In genomic region chr10:106947643-106948042, GRCh38 we compare ENCODE assay signal across 20 cellular contexts.
DNase-seq lines count a peak whose midpoint lies in the region; ATAC-seq and TF ChIP-seq lines count a peak whose summit lies in the region.
"Had no signal": no experiment of that assay in that cellular context is flagged by ENCODE, and none has a peak within 500 bp of the region (broad histone marks: within the 10 kb centered on the region; RNA-seq: fewer than 3 reads in every experiment).

No MANE protein-coding gene starts in this region.

- no peak for TF ChIP-seq CTCF in left lung (IDR thresholded peaks at IDR 0.05)

- ATAC-seq in GM18502 (IDR thresholded peaks at IDR 0.05; ENCODE audit: poor library complexity, unreplicated experiment) (peak; percentile 64), GM19351 (IDR thresholded peaks at IDR 0.05; ENCODE audit: unreplicated experiment) (peak; percentile 38), GM21723 (IDR thresholded peaks at IDR 0.05; ENCODE audit: unreplicated experiment) (peak; percentile 69), HG03354 (IDR thresholded peaks at IDR 0.05; ENCODE audit: poor library complexity, severe bottlenecking, unreplicated experiment) (peak; percentile 42), left lung (no peak)
- ATAC-seq: K562 had no signal

- DNase-seq in NOMO-1 (lab: John Stamatoyannopoulos, UW; ENCODE audit: unreplicated experiment in 2 of 2) (no peak), posterior vena cava (ENCODE audit: low spot score) (no peak), activated T-cell treated with anti-CD3 and anti-CD28 coated beads for 4 hours (no peak), left lung (no peak)
- DNase-seq: 8988T; BE2C; CD4-positive, alpha-beta memory T cell; MV-4-11; NCI-H1417 treated with DMSO at 0.1 percent for 48 hours; NCI-H1930; NCI-H446 treated with DMSO at 0.1 percent for 48 hours; NCI-H774; PC-9; SW 1271 had no signal

- no peaks in the 10 kb centered on the region for H3K9me3 ChIP-seq in left lung
- H3K9me3 ChIP-seq: BE2C, HAP-1 had no signal

- H3K27ac ChIP-seq in left lung, result no peak overlapping the region
- H3K27ac ChIP-seq: PC-9 had no signal

- H3K36me3 ChIP-seq in left lung, result no peaks in the 10 kb centered on the region
- H3K36me3 ChIP-seq: BE2C, HAP-1 had no signal

- peaks cover 0 to 5% of the 10 kb centered on the region in 2 donors for H3K4me1 ChIP-seq in left lung
- H3K4me1 ChIP-seq: BE2C, HAP-1 had no signal

- intact Hi-C loops in posterior vena cava (cut with DNase I) (no loop called here), left lung (cut with DNase I) (no loop called here)

- H3K4me3 ChIP-seq in left lung, result no peak overlapping the region
- H3K4me3 ChIP-seq: HAP-1, K562, PC-9 had no signal

- H3K27me3 ChIP-seq in left lung, result no peaks in the 10 kb centered on the region
- H3K27me3 ChIP-seq: BE2C had no signal
